ENCODE assay signal across 28 cellular contexts in genomic region chr9:121386442-121387175, GRCh38. TPM values are rescaled to one million over a fixed set of nuclear protein-coding genes. Genes with fewer than 3 reads are reported as not detected.
A peak's percentile ranks its signal among the peaks of the same experiment; 100 is the strongest.
DNase-seq lines count a peak whose midpoint lies in the region; ATAC-seq, FAIRE-seq and TF ChIP-seq lines count a peak whose summit lies in the region.
"Had no signal": no experiment of that assay in that cellular context is flagged by ENCODE, and none has a peak within 500 bp of the region (broad histone marks: within the 10 kb centered on the region; RNA-seq: fewer than 3 reads in every experiment).

No MANE protein-coding gene starts in this region.

- H4K91ac ChIP-seq in H1 (replicated peaks; ENCODE audit: insufficient read length, low read length) = no peak overlapping the region

- no peak overlapping the region for H2AFZ ChIP-seq in H1 (ENCODE audit: low read length)

- no peak overlapping the region for H3K14ac ChIP-seq in H1 (ENCODE audit: insufficient read length)

- H2BK5ac ChIP-seq in H1 (ENCODE audit: low read depth, low read length) = 0 out of 2 replicates have a peak overlapping the region, but pooled peaks have one; percentile 26

- TF ChIP-seq EP300 in H1 (IDR thresholded peaks at IDR 0.05; ENCODE audit: borderline replicate concordance in 1 of 2, low read depth in 2 of 2, low read length in 2 of 2) = no peak

- H3K27me3 ChIP-seq in HUES48 (ENCODE audit: control insufficient read depth, insufficient read depth, low read length) = no peaks in the 10 kb centered on the region
- H3K27me3 ChIP-seq in H1 (replicated peaks in 1 of 4; ENCODE audit: control insufficient read depth in 3 of 4, extremely low read depth in 1 of 4, insufficient read depth in 3 of 4, low read length in 3 of 4) = no peaks in the 10 kb centered on the region
- no peaks in the 10 kb centered on the region for H3K27me3 ChIP-seq in CD4-positive, alpha-beta T cell (ENCODE audit: control insufficient read depth, insufficient read depth, low read length)

- H3K4me3 ChIP-seq in HUES48 (ENCODE audit: low read depth, low read length) (peak overlapping the region; percentile 24; the same call in 1 of the 2 replicates), H1 (ENCODE audit: extremely low read depth in 1 of 4, insufficient read depth in 2 of 4, low read depth in 3 of 4, low read length in 4 of 4) (peak overlapping the region in 1 of 4 experiments; percentile 42; a peak in 1 of 8 replicates)
- H3K4me3 ChIP-seq: K562 had no signal

- no peak for TF ChIP-seq POLR2A in H1 (IDR thresholded peaks at IDR 0.05; ENCODE audit: control extremely low read depth in 1 of 2, low read depth in 2 of 2, low read length in 2 of 2)

- DNase-seq in H1 (ENCODE audit: low read depth in 1 of 2, low spot score in 2 of 2) (no peak), islet precursor cell (peak; percentile 68), type B pancreatic cell (ENCODE audit: extremely low spot score, unreplicated experiment) (no peak), pons (ENCODE audit: low spot score) (no peak)
- DNase-seq in CD4-positive, alpha-beta T cell = no peak
- DNase-seq in activated T-helper 2 cell treated with anti-CD3 and anti-CD28 coated beads, Interferon-gamma antibody, Interleukin-2, Interleukin-4, amounts not matched to agents 10 μg/mL and 5 μg/mL and 100 μg/mL, durations not matched to agents 14 hours and 24 hours and 36 hours (ENCODE audit: low spot score) = no peak
- DNase-seq: CD8-positive, alpha-beta memory T cell; DMS 273 treated with DMSO at 0.1 percent for 48 hours; DMS79; EL; H7; Kasumi-1; MV-4-11; NCI-H1105; NCI-H146; NCI-H2029; NCI-H446 treated with DMSO at 0.1 percent for 48 hours; NCI-H526; NCI-H82; NK-92 treated with Interleukin-12 subunit alpha and Interleukin-12 subunit beta, amount 100 ng/mL, for 24 hours; PC-3 had no signal

- CTCF ChIA-PET in H1 (lab: Charles Lee; ENCODE audit: partially characterized antibody) = interaction anchor here (0.7 to 5.8 kb wide), 5 partner anchors 13 to 152 kb away, joined by 3 to 30 read pairs (median 4); no protein-coding TSS in a partner anchor
- CTCF ChIA-PET in CD4-positive, alpha-beta T cell (lab: Charles Lee) = interaction anchor here (2.7 kb wide), 1 partner anchor 66 kb away, joined by 13 read pairs; no protein-coding TSS in a partner anchor

- H4K20me1 ChIP-seq in H1 (replicated peaks in 1 of 2; ENCODE audit: control insufficient read depth in 1 of 2, insufficient read depth in 2 of 2, low read length in 2 of 2) = no peaks in the 10 kb centered on the region

- no peak for FAIRE-seq in H1 (lab: Jason Lieb, UNC)
- FAIRE-seq: GM12892, HepG2, K562 had no signal

- no peak overlapping the region for H2BK20ac ChIP-seq in H1 (ENCODE audit: low read length)

- H3K79me1 ChIP-seq in H1 (ENCODE audit: low read depth, low read length) = no peaks in the 10 kb centered on the region

- intact Hi-C loops in CD4-positive, alpha-beta T cell (cut with DNase I, micrococcal nuclease) = no loop called here
- intact Hi-C loops in activated T-helper 2 cell treated with anti-CD3 and anti-CD28 coated beads, Interferon-gamma antibody, Interleukin-2, Interleukin-4, amounts not matched to agents 10 μg/mL and 5 μg/mL and 100 μg/mL, durations not matched to agents 14 hours and 24 hours and 36 hours (cut with micrococcal nuclease) = no loop called here

- H3K27ac ChIP-seq in HUES48 (ENCODE audit: low read depth, low read length) = peak overlapping the region; percentile 34
- 0 out of 2 replicates have a peak overlapping the region, but pooled peaks have one; percentile 50 for H3K27ac ChIP-seq in H1 (ENCODE audit: low read depth, low read length)
- no peak overlapping the region for H3K27ac ChIP-seq in CD4-positive, alpha-beta T cell (ENCODE audit: low read depth, low read length)
- H3K27ac ChIP-seq: C4-2B had no signal

- no peak overlapping the region for H3K4ac ChIP-seq in H1 (replicated peaks; ENCODE audit: insufficient read length, low read depth, low read length)

- no peaks in the 10 kb centered on the region for H3K36me3 Mint-ChIP-seq in type B pancreatic cell
- no peaks in the 10 kb centered on the region for H3K36me3 Mint-ChIP-seq in CD4-positive, alpha-beta T cell (ENCODE audit: low read depth)
- H3K36me3 Mint-ChIP-seq in activated T-helper 2 cell treated with anti-CD3 and anti-CD28 coated beads, Interferon-gamma antibody, Interleukin-2, Interleukin-4, amounts not matched to agents 10 μg/mL and 5 μg/mL and 100 μg/mL, durations not matched to agents 14 hours and 24 hours and 36 hours (ENCODE audit: low read depth) = no peaks in the 10 kb centered on the region
- H3K36me3 Mint-ChIP-seq: CD8-positive, alpha-beta memory T cell had no signal

- TF ChIP-seq RAD21 in H1 (IDR thresholded peaks at IDR 0.05 in 1 of 2, conservative IDR thresholded peaks at IDR 0.05 in 1 of 2; ENCODE audit: low read depth in 2 of 2, low read length in 2 of 2) = no peak

- no peak overlapping the region for H2BK12ac ChIP-seq in H1 (ENCODE audit: low read depth, low read length)

- H3K9me3 Mint-ChIP-seq in type B pancreatic cell = no peaks in the 10 kb centered on the region
- no peaks in the 10 kb centered on the region for H3K9me3 Mint-ChIP-seq in CD4-positive, alpha-beta T cell
- H3K9me3 Mint-ChIP-seq in activated T-helper 2 cell treated with anti-CD3 and anti-CD28 coated beads, Interferon-gamma antibody, Interleukin-2, Interleukin-4, amounts not matched to agents 10 μg/mL and 5 μg/mL and 100 μg/mL, durations not matched to agents 14 hours and 24 hours and 36 hours = no peaks in the 10 kb centered on the region
- H3K9me3 Mint-ChIP-seq: CD8-positive, alpha-beta memory T cell had no signal

- no peaks in the 10 kb centered on the region for H3K23me2 ChIP-seq in H1 (ENCODE audit: low read depth, low read length)

- H3K27ac Mint-ChIP-seq in type B pancreatic cell = peak overlapping the region; percentile 83
- H3K27ac Mint-ChIP-seq in CD4-positive, alpha-beta T cell = no peak overlapping the region
- H3K27ac Mint-ChIP-seq in activated T-helper 2 cell treated with anti-CD3 and anti-CD28 coated beads, Interferon-gamma antibody, Interleukin-2, Interleukin-4, amounts not matched to agents 10 μg/mL and 5 μg/mL and 100 μg/mL, durations not matched to agents 14 hours and 24 hours and 36 hours = no peak overlapping the region
- H3K27ac Mint-ChIP-seq: B cell; CD8-positive, alpha-beta memory T cell had no signal

- no peak overlapping the region for H2BK120ac ChIP-seq in H1 (replicated peaks; ENCODE audit: low read depth, low read length)

- no peak overlapping the region for H2AK5ac ChIP-seq in H1 (ENCODE audit: low read depth, low read length)

- H2BK15ac ChIP-seq in H1 (ENCODE audit: low read length) = no peak overlapping the region

- POLR2A ChIA-PET in H1 (lab: Charles Lee; ENCODE audit: partially characterized antibody) = interaction anchor here (0.8 to 1.7 kb wide), 4 partner anchors 17 to 66 kb away, joined by 3 to 4 read pairs (median 4); no protein-coding TSS in a partner anchor
- POLR2A ChIA-PET in CD4-positive, alpha-beta T cell (lab: Charles Lee) = no interaction called here

- WGBS in H1 (ENCODE audit: extremely low coverage in 1 of 2, insufficient coverage in 1 of 2, insufficient read length in 1 of 2, insufficient replicate concordance in 2 of 2, low coverage in 1 of 2, low lambda C conversion rate in 2 of 2, missing lambda C conversion rate in 1 of 2), 2 experiments = 46% methylated on average over 2 of the region's 2 CpGs; no CpG with 5 or more reads in 1 of the 2 experiments

- H3K18ac ChIP-seq in H1 (ENCODE audit: extremely low read depth, low read length) = no peak overlapping the region

- H4K5ac ChIP-seq in H1 (ENCODE audit: insufficient read length, low read depth, low read length) = no peak overlapping the region

- H3K23ac ChIP-seq in H1 (ENCODE audit: insufficient read length) = no peak overlapping the region

- H3K9me3 ChIP-seq in HUES48 (ENCODE audit: control insufficient read depth, insufficient read depth, low read length) (no peaks in the 10 kb centered on the region), H1 (ENCODE audit: insufficient read depth in 2 of 2, low read depth in 1 of 2, low read length in 1 of 2) (no peaks in the 10 kb centered on the region)
- H3K9me3 ChIP-seq in CD4-positive, alpha-beta T cell (ENCODE audit: control insufficient read depth, low read length) = no peaks in the 10 kb centered on the region

- peaks cover 4% of the 10 kb centered on the region for H3K4me1 Mint-ChIP-seq in type B pancreatic cell (ENCODE audit: unreplicated experiment)
- H3K4me1 Mint-ChIP-seq in CD4-positive, alpha-beta T cell (ENCODE audit: low read depth) = no peaks in the 10 kb centered on the region
- no peaks in the 10 kb centered on the region for H3K4me1 Mint-ChIP-seq in activated T-helper 2 cell treated with anti-CD3 and anti-CD28 coated beads, Interferon-gamma antibody, Interleukin-2, Interleukin-4, amounts not matched to agents 10 μg/mL and 5 μg/mL and 100 μg/mL, durations not matched to agents 14 hours and 24 hours and 36 hours (ENCODE audit: low read depth)
- H3K4me1 Mint-ChIP-seq: B cell; CD8-positive, alpha-beta memory T cell had no signal

- peak overlapping the region; percentile 44 for H3K4me3 Mint-ChIP-seq in type B pancreatic cell
- H3K4me3 Mint-ChIP-seq in CD4-positive, alpha-beta T cell = no peak overlapping the region
- no peak overlapping the region for H3K4me3 Mint-ChIP-seq in activated T-helper 2 cell treated with anti-CD3 and anti-CD28 coated beads, Interferon-gamma antibody, Interleukin-2, Interleukin-4, amounts not matched to agents 10 μg/mL and 5 μg/mL and 100 μg/mL, durations not matched to agents 14 hours and 24 hours and 36 hours (ENCODE audit: low read depth)
- H3K4me3 Mint-ChIP-seq: B cell; CD8-positive, alpha-beta memory T cell had no signal

- H4K8ac ChIP-seq in H1 (ENCODE audit: extremely low read depth, insufficient read depth, low read length) = no peak overlapping the region

- no peaks in the 10 kb centered on the region for H3K79me2 ChIP-seq in H1 (ENCODE audit: control insufficient read depth in 1 of 2, insufficient read depth in 2 of 2, low read length in 2 of 2)

- peak overlapping the region; percentile 9 to 59; a peak in 2 of 4 replicates for H3K4me2 ChIP-seq in H1 (ENCODE audit: insufficient read depth in 1 of 2, low read depth in 2 of 2, low read length in 2 of 2)

- H3K36me3 ChIP-seq in HUES48 (ENCODE audit: control insufficient read depth, insufficient read depth, low read length) = no peaks in the 10 kb centered on the region
- H3K36me3 ChIP-seq in H1 (ENCODE audit: control insufficient read depth in 2 of 4, insufficient read depth in 4 of 4, low read length in 3 of 4) = no peaks in the 10 kb centered on the region

- ATAC-seq in CD4-positive, alpha-beta T cell (ENCODE audit: poor library complexity) = no peak
- ATAC-seq: HepG2, K562, PC-3, SK-N-SH treated with all-trans-retinoic acid at 6 μM for 48 hours had no signal

- H3K56ac ChIP-seq in H1 (replicated peaks; ENCODE audit: insufficient read length, low read depth, low read length) = no peak overlapping the region

- no peaks in the 10 kb centered on the region for H3K27me3 Mint-ChIP-seq in type B pancreatic cell
- H3K27me3 Mint-ChIP-seq in CD4-positive, alpha-beta T cell = peaks cover 3% of the 10 kb centered on the region
- peaks cover 18% of the 10 kb centered on the region for H3K27me3 Mint-ChIP-seq in activated T-helper 2 cell treated with anti-CD3 and anti-CD28 coated beads, Interferon-gamma antibody, Interleukin-2, Interleukin-4, amounts not matched to agents 10 μg/mL and 5 μg/mL and 100 μg/mL, durations not matched to agents 14 hours and 24 hours and 36 hours (ENCODE audit: low read depth)
- H3K27me3 Mint-ChIP-seq: B cell had no signal

- H3K4me1 ChIP-seq in HUES48 (ENCODE audit: control insufficient read depth, insufficient read depth, low read length) = peaks cover 17% of the 10 kb centered on the region
- H3K4me1 ChIP-seq in H1 (replicated peaks in 1 of 4; ENCODE audit: control insufficient read depth in 3 of 4, insufficient read depth in 4 of 4, low read length in 3 of 4) = peaks cover 0 to 5% (median under 1%) of the 10 kb centered on the region in 4 experiments; a peak in 3 of 7 replicates

- TF ChIP-seq CTCF in H1 (IDR thresholded peaks at IDR 0.05; ENCODE audit: control extremely low read depth in 1 of 3, insufficient read depth in 1 of 3, low read depth in 1 of 3, low read length in 3 of 3) (no peak), type B pancreatic cell (conservative IDR thresholded peaks at IDR 0.05) (no peak)
- no peak for TF ChIP-seq CTCF in CD4-positive, alpha-beta T cell (IDR thresholded peaks at IDR 0.05)

- H3K9ac ChIP-seq in HUES48 (ENCODE audit: low read depth, low read length) (peak overlapping the region; percentile 19; the same call in 1 of the 2 replicates), H1 (replicated peaks in 1 of 4; ENCODE audit: extremely low read depth in 1 of 4, low read depth in 3 of 4, low read length in 3 of 4) (no peak overlapping the region)

RNA-seq across cellular contexts. Expression of gene STOM, which starts 16.6 kb away (rescaled TPM):
- total RNA-seq in H1 (2021; fragmentation: NEBNext Ultra II Directional; extraction: Animal tissue kit (Norgen Biotek cat#: 25700)) = 58.1 and 60.4 TPM in 2 replicates
- polyA plus RNA-seq in H1 (2011; rRNA removed) = 20.5 and 25.2 TPM in 2 replicates
- polyA plus RNA-seq in H1 (2011; cell fraction: cytosol; rRNA removed) = 30.4 TPM
- polyA plus RNA-seq in H1 (2011; cell fraction: nucleus; rRNA removed) = 10.9 TPM
- polyA plus RNA-seq in H1 (2012, experiment 1 of 2) = 18.9 to 25.1 TPM (median 22.1 TPM) in 4 replicates
- 10.1 TPM for polyA plus RNA-seq in H1 (2012, experiment 2 of 2)
- 22.8 TPM for polyA plus RNA-seq in H1 (2013, experiment 1 of 2)
- polyA plus RNA-seq in H1 (2013, experiment 2 of 2) = 32.2 TPM
- polyA minus RNA-seq in H1 (2011; rRNA and poly(A)+ RNA removed) = 23.4 and 25.4 TPM in 2 replicates
- 29.1 TPM for polyA minus RNA-seq in H1 (2011; cell fraction: cytosol; rRNA and poly(A)+ RNA removed)
- 14.4 TPM for polyA minus RNA-seq in H1 (2011; cell fraction: nucleus; rRNA and poly(A)+ RNA removed)
- 30.7 and 35.3 TPM in 2 replicates for total RNA-seq in type B pancreatic cell (ENCODE audit: low replicate concordance)
- total RNA-seq in CD4-positive, alpha-beta T cell = 10 to 100 TPM; 26.1 to 27.9 TPM
- 18.9 and 21.0 TPM in 2 replicates for total RNA-seq in activated T-helper 2 cell treated with anti-CD3 and anti-CD28 coated beads, Interferon-gamma antibody, Interleukin-2, Interleukin-4, amounts not matched to agents 10 μg/mL and 5 μg/mL and 100 μg/mL, durations not matched to agents 14 hours and 24 hours and 36 hours
